In genomic region chr12:105992849-105993740, GRCh38 we compare ENCODE assay signal across 14 cellular contexts.
A peak's percentile ranks its signal among the peaks of the same experiment; 100 is the strongest.
DNase-seq lines count a peak whose midpoint lies in the region; ATAC-seq and TF ChIP-seq lines count a peak whose summit lies in the region.
"Had no signal": no experiment of that assay in that cellular context is flagged by ENCODE, and none has a peak within 500 bp of the region (broad histone marks: within the 10 kb centered on the region; RNA-seq: fewer than 3 reads in every experiment).

No MANE protein-coding gene starts in this region.

- no peaks in the 10 kb centered on the region for H3K36me3 ChIP-seq in GM23248 (ENCODE audit: low read depth)
- H3K36me3 ChIP-seq: BE2C, upper lobe of right lung had no signal

- peak; percentile 69 for DNase-seq in GM23248
- peak; percentile 69 for DNase-seq in fibroblast of the aortic adventitia (ENCODE audit: low read depth)
- DNase-seq in nephron progenitor cell: no peak
- no peak for DNase-seq in activated CD4-positive, alpha-beta T cell treated with anti-CD3 and anti-CD28 coated beads, Interleukin-2, amount 50 U/mL, for 4 hours
- DNase-seq in T1000 (lab: John Stamatoyannopoulos, UW): no peak
- no peak for DNase-seq in HCEC 1CT
- DNase-seq: activated naive CD8-positive, alpha-beta T cell treated with anti-CD3 and anti-CD28 coated beads for 36 hours; BE2C; immature natural killer cell; MV-4-11; stimulated activated CD4-positive, alpha-beta T cell treated with anti-CD3 and anti-CD28 coated beads, Interleukin-4, amount 100 ng/mL, for 24 hours; upper lobe of right lung had no signal

- 58 to 66% methylated on average over 14 of the region's 14 CpGs for WGBS in GM23248 (ENCODE audit: low coverage in 1 of 2, low lambda C conversion rate in 2 of 2, missing lambda C conversion rate in 2 of 2), 2 experiments

- no peaks in the 10 kb centered on the region for H4K20me1 ChIP-seq in GM23248 (ENCODE audit: insufficient read depth)

- ATAC-seq in SK-N-SH treated with all-trans-retinoic acid at 6 μM for 48 hours: peak; percentile 53
- no peak for ATAC-seq in GM18861 (IDR thresholded peaks at IDR 0.05; ENCODE audit: unreplicated experiment)
- ATAC-seq: upper lobe of right lung had no signal

- H3K9me3 Mint-ChIP-seq in nephron progenitor cell: no peaks in the 10 kb centered on the region
- H3K9me3 Mint-ChIP-seq: immature natural killer cell had no signal

- no peak overlapping the region for H3K4me3 Mint-ChIP-seq in nephron progenitor cell
- H3K4me3 Mint-ChIP-seq: activated naive CD8-positive, alpha-beta T cell treated with anti-CD3 and anti-CD28 coated beads for 36 hours; immature natural killer cell had no signal

- H3K27me3 Mint-ChIP-seq in nephron progenitor cell (ENCODE audit: low read depth, poor library complexity): peaks cover 7% of the 10 kb centered on the region

- in situ Hi-C loops in GM23248 (cut with MboI): no loop called here

- H3K27ac ChIP-seq in GM23248: peak overlapping the region; percentile 25
- H3K27ac ChIP-seq: upper lobe of right lung had no signal

- peak overlapping the region; percentile 4 for H3K4me2 ChIP-seq in GM23248 (ENCODE audit: unreplicated experiment)

- peaks cover 20% of the 10 kb centered on the region; the same call in 1 of the 2 replicates for H3K4me1 ChIP-seq in GM23248 (ENCODE audit: insufficient read depth)
- H3K4me1 ChIP-seq: BE2C, upper lobe of right lung had no signal

- peaks cover 15% of the 10 kb centered on the region for H3F3A ChIP-seq in GM23248 (ENCODE audit: insufficient read depth)

- H3K4me3 ChIP-seq in GM23248 (no peak overlapping the region), fibroblast of the aortic adventitia (ENCODE audit: low read depth, low read length) (no peak overlapping the region)
- H3K4me3 ChIP-seq: upper lobe of right lung had no signal

- no peaks in the 10 kb centered on the region for H3K27me3 ChIP-seq in GM23248 (replicated peaks; ENCODE audit: insufficient read depth)
- H3K27me3 ChIP-seq: BE2C, upper lobe of right lung had no signal

- TF ChIP-seq CTCF in fibroblast of the aortic adventitia (IDR thresholded peaks at IDR 0.05; ENCODE audit: insufficient read depth, low read length) (no peak), nephron progenitor cell (IDR thresholded peaks at IDR 0.05) (no peak)

- H3K9me3 ChIP-seq in GM23248 (ENCODE audit: low read depth): no peaks in the 10 kb centered on the region
- H3K9me3 ChIP-seq: BE2C, upper lobe of right lung had no signal

- peak overlapping the region; percentile 24 for H3K27ac Mint-ChIP-seq in nephron progenitor cell
- H3K27ac Mint-ChIP-seq: activated naive CD8-positive, alpha-beta T cell treated with anti-CD3 and anti-CD28 coated beads for 36 hours; immature natural killer cell had no signal

- H3K36me3 Mint-ChIP-seq in nephron progenitor cell (ENCODE audit: low read depth): no peaks in the 10 kb centered on the region
- H3K36me3 Mint-ChIP-seq: activated naive CD8-positive, alpha-beta T cell treated with anti-CD3 and anti-CD28 coated beads for 36 hours; immature natural killer cell had no signal

- H3K9ac ChIP-seq in GM23248: no peak overlapping the region

- peak overlapping the region; percentile 50; the same call in 1 of the 2 replicates for H2AFZ ChIP-seq in GM23248

- H3K4me1 Mint-ChIP-seq in nephron progenitor cell: peaks cover 30% of the 10 kb centered on the region
- H3K4me1 Mint-ChIP-seq: activated naive CD8-positive, alpha-beta T cell treated with anti-CD3 and anti-CD28 coated beads for 36 hours; immature natural killer cell had no signal

- H3K79me2 ChIP-seq in GM23248 (ENCODE audit: insufficient read depth): no peaks in the 10 kb centered on the region

- H3K9me2 ChIP-seq in GM23248 (ENCODE audit: insufficient read depth): no peaks in the 10 kb centered on the region

TF ChIP-seq in SK-N-SH treated with all-trans-retinoic acid at 6 μM for 48 hours, 23 proteins besides CTCF, POLR2A, EP300 and RAD21:
- TF ChIP-seq BACH2 (CRISPR knock-in tag; IDR thresholded peaks at IDR 0.05; ENCODE audit: borderline replicate concordance) (no peak), TCF4 (CRISPR knock-in tag; IDR thresholded peaks at IDR 0.05; ENCODE audit: borderline replicate concordance) (no peak)
TF ChIP-seq in SK-N-SH treated with all-trans-retinoic acid at 6 μM for 48 hours: peak in this region for 0.

Comparison
In these comparisons a context has a peak if more than half of its experiments do, and no peak if none do; other contexts are left out.
1. DNase-seq: peak in GM23248 (single experiment) and fibroblast of the aortic adventitia (single experiment); none in nephron progenitor cell (single experiment), activated CD4-positive, alpha-beta T cell treated with anti-CD3 and anti-CD28 coated beads, Interleukin-2, amount 50 U/mL, for 4 hours (0 of 2), T1000 (single experiment) and HCEC 1CT (single experiment).